ENCODE assay signal across 39 cellular contexts in genomic region chr19:28331596-28331995, GRCh38.
"Had no signal": no experiment of that assay in that cellular context is flagged by ENCODE, and none has a peak within 500 bp of the region (broad histone marks: within the 10 kb centered on the region; RNA-seq: fewer than 3 reads in every experiment).

No MANE protein-coding gene starts in this region.

- H3K4me1 Mint-ChIP-seq: activated naive CD4-positive, alpha-beta T cell treated with anti-CD3 and anti-CD28 coated beads, Interleukin-2, amount 10 ng/mL, durations not matched to agents 7 days and 5 days; activated naive CD4-positive, alpha-beta T cell treated with anti-CD3 and anti-CD28 coated beads, Interleukin-2, amount 50 U/mL, for 24 hours; activated naive CD8-positive, alpha-beta T cell treated with anti-CD3 and anti-CD28 coated beads for 36 hours; activated naive CD8-positive, alpha-beta T cell treated with anti-CD3 and anti-CD28 coated beads, Interleukin-2, amount 10 ng/mL, durations not matched to agents 7 days and 5 days; activated naive CD8-positive, alpha-beta T cell treated with anti-CD3 and anti-CD28 coated beads, Interleukin-2, amount 50 U/mL, for 24 hours; activated T-helper 17 cell treated with anti-CD3 and anti-CD28 coated beads, Interleukin-2, amount 50 U/mL, for 72 hours; brain; central memory CD8-positive, alpha-beta T cell had no signal

- H3K27me3 ChIP-seq: adrenal gland, ascending aorta, body of pancreas, brain microvascular endothelial cell, breast epithelium had no signal

- ATAC-seq: activated naive CD4-positive, alpha-beta T cell treated with anti-CD3 and anti-CD28 coated beads, Interleukin-2, amount 50 U/mL, for 72 hours; activated naive CD8-positive, alpha-beta T cell treated with anti-CD3 and anti-CD28 coated beads, Interleukin-2, amount 50 U/mL, for 24 hours; activated T-cell treated with anti-CD3 and anti-CD28 coated beads, Interleukin-2, amount 50 U/mL, for 4 hours; activated T-cell treated with anti-CD3 and anti-CD28 coated beads, Interleukin-2, amount 50 U/mL, for 72 hours; activated T-helper 17 cell treated with anti-CD3 and anti-CD28 coated beads, Interleukin-2, amount 50 U/mL, for 72 hours; body of pancreas had no signal

- H3K9me3 Mint-ChIP-seq: activated naive CD4-positive, alpha-beta T cell treated with anti-CD3 and anti-CD28 coated beads, Interleukin-2, amount 50 U/mL, for 24 hours; activated naive CD8-positive, alpha-beta T cell treated with anti-CD3 and anti-CD28 coated beads for 36 hours; activated naive CD8-positive, alpha-beta T cell treated with anti-CD3 and anti-CD28 coated beads, Interleukin-2, amount 10 ng/mL, durations not matched to agents 7 days and 5 days; central memory CD8-positive, alpha-beta T cell had no signal

- H3K27ac ChIP-seq: adrenal gland, ascending aorta, body of pancreas, brain microvascular endothelial cell, breast epithelium, cardiac muscle cell had no signal

- DNase-seq: activated effector memory CD4-positive, alpha-beta T cell treated with anti-CD3 and anti-CD28 coated beads, Interleukin-2, amount 50 U/mL, for 16 hours; activated effector memory CD4-positive, alpha-beta T cell treated with Interleukin-2 at 50 U/mL for 16 hours; activated gamma-delta T cell; activated gamma-delta T cell treated with Interleukin-2 at 50 U/mL for 16 hours; activated naive CD4-positive, alpha-beta T cell; activated naive CD4-positive, alpha-beta T cell treated with anti-CD3 and anti-CD28 coated beads for 36 hours; activated naive CD4-positive, alpha-beta T cell treated with anti-CD3 and anti-CD28 coated beads, Interleukin-2, amount 10 ng/mL, durations not matched to agents 7 days and 5 days; activated naive CD4-positive, alpha-beta T cell treated with anti-CD3 and anti-CD28 coated beads, Interleukin-2, amount 50 U/mL, for 16 hours; activated naive CD4-positive, alpha-beta T cell treated with Interleukin-2 at 50 U/mL for 16 hours; activated naive CD8-positive, alpha-beta T cell treated with anti-CD3 and anti-CD28 coated beads for 36 hours; activated naive CD8-positive, alpha-beta T cell treated with anti-CD3 and anti-CD28 coated beads, Interleukin-2, amount 10 ng/mL, durations not matched to agents 7 days and 5 days; activated naive CD8-positive, alpha-beta T cell treated with anti-CD3 and anti-CD28 coated beads, Interleukin-2, amount 50 U/mL, for 24 hours; activated T-cell treated with anti-CD3 and anti-CD28 coated beads, Interleukin-2, amount 50 U/mL, for 1 hour; activated T-cell treated with anti-CD3 and anti-CD28 coated beads, Interleukin-2, amount 50 U/mL, for 24 hours; activated T-cell treated with anti-CD3 and anti-CD28 coated beads, Interleukin-2, amount 50 U/mL, for 4 hours; activated T-cell treated with anti-CD3 and anti-CD28 coated beads, Interleukin-2, amount 50 U/mL, for 48 hours; activated T-cell treated with anti-CD3 and anti-CD28 coated beads, Interleukin-2, amount 50 U/mL, for 72 hours; adrenal gland; amniotic stem cell; amygdala; anterior cingulate cortex; aorta; body of pancreas; brain microvascular endothelial cell; caudate nucleus; central memory CD4-positive, alpha-beta T cell; cerebellar nuclear complex had no signal

- H3K4me1 ChIP-seq: adrenal gland, ascending aorta, body of pancreas, breast epithelium had no signal

- H3K36me3 Mint-ChIP-seq: activated naive CD4-positive, alpha-beta T cell treated with anti-CD3 and anti-CD28 coated beads, Interleukin-2, amount 10 ng/mL, durations not matched to agents 7 days and 5 days; activated naive CD4-positive, alpha-beta T cell treated with anti-CD3 and anti-CD28 coated beads, Interleukin-2, amount 50 U/mL, for 24 hours; activated naive CD4-positive, alpha-beta T cell treated with anti-CD3 and anti-CD28 coated beads, Interleukin-2, amount 50 U/mL, for 72 hours; activated naive CD8-positive, alpha-beta T cell treated with anti-CD3 and anti-CD28 coated beads for 36 hours; activated naive CD8-positive, alpha-beta T cell treated with anti-CD3 and anti-CD28 coated beads, Interleukin-2, amount 10 ng/mL, durations not matched to agents 7 days and 5 days; brain had no signal

- H3K27ac Mint-ChIP-seq: activated naive CD4-positive, alpha-beta T cell treated with anti-CD3 and anti-CD28 coated beads for 36 hours; activated naive CD4-positive, alpha-beta T cell treated with anti-CD3 and anti-CD28 coated beads, Interleukin-2, amount 10 ng/mL, durations not matched to agents 7 days and 5 days; activated naive CD4-positive, alpha-beta T cell treated with anti-CD3 and anti-CD28 coated beads, Interleukin-2, amount 50 U/mL, for 24 hours; activated naive CD4-positive, alpha-beta T cell treated with anti-CD3 and anti-CD28 coated beads, Interleukin-2, amount 50 U/mL, for 72 hours; activated naive CD8-positive, alpha-beta T cell; activated naive CD8-positive, alpha-beta T cell treated with anti-CD3 and anti-CD28 coated beads for 36 hours; activated naive CD8-positive, alpha-beta T cell treated with anti-CD3 and anti-CD28 coated beads, Interleukin-2, amount 10 ng/mL, durations not matched to agents 7 days and 5 days; activated naive CD8-positive, alpha-beta T cell treated with anti-CD3 and anti-CD28 coated beads, Interleukin-2, amount 50 U/mL, for 24 hours; activated T-cell treated with anti-CD3 and anti-CD28 coated beads, Interleukin-2, amount 50 U/mL, for 24 hours; activated T-cell treated with anti-CD3 and anti-CD28 coated beads, Interleukin-2, amount 50 U/mL, for 72 hours; activated T-helper 1 cell treated with anti-CD3 and anti-CD28 coated beads, Interleukin-12 subunit alpha, Interleukin-12 subunit beta, Interleukin-2, Interleukin-4 antibody, amounts not matched to agents 30 ng/mL and 10 ng/mL and 1 ng/mL, durations not matched to agents 14 hours and 24 hours and 36 hours; activated T-helper 17 cell treated with anti-CD3 and anti-CD28 coated beads, Interleukin-2, amount 50 U/mL, for 72 hours; activated T-helper 2 cell treated with anti-CD3 and anti-CD28 coated beads, Interferon-gamma antibody, Interleukin-2, Interleukin-4, amounts not matched to agents 10 μg/mL and 5 μg/mL and 100 μg/mL, durations not matched to agents 14 hours and 24 hours and 36 hours; brain had no signal

- H3K9me3 ChIP-seq: adrenal gland, ascending aorta, body of pancreas, breast epithelium had no signal

- H3K36me3 ChIP-seq: adrenal gland, ascending aorta, brain microvascular endothelial cell, breast epithelium, cardiac muscle cell had no signal

- H3K27me3 Mint-ChIP-seq: activated naive CD4-positive, alpha-beta T cell treated with anti-CD3 and anti-CD28 coated beads, Interleukin-2, amount 10 ng/mL, durations not matched to agents 7 days and 5 days; activated naive CD4-positive, alpha-beta T cell treated with anti-CD3 and anti-CD28 coated beads, Interleukin-2, amount 50 U/mL, for 24 hours; activated naive CD8-positive, alpha-beta T cell; activated naive CD8-positive, alpha-beta T cell treated with anti-CD3 and anti-CD28 coated beads for 36 hours; activated naive CD8-positive, alpha-beta T cell treated with anti-CD3 and anti-CD28 coated beads, Interleukin-2, amount 10 ng/mL, durations not matched to agents 7 days and 5 days; activated naive CD8-positive, alpha-beta T cell treated with anti-CD3 and anti-CD28 coated beads, Interleukin-2, amount 50 U/mL, for 24 hours; activated T-cell treated with anti-CD3 and anti-CD28 coated beads, Interleukin-2, amount 50 U/mL, for 24 hours; activated T-helper 17 cell treated with anti-CD3 and anti-CD28 coated beads, Interleukin-2, amount 50 U/mL, for 72 hours; central memory CD8-positive, alpha-beta T cell had no signal

- H3K4me3 Mint-ChIP-seq: activated naive CD4-positive, alpha-beta T cell treated with anti-CD3 and anti-CD28 coated beads for 36 hours; activated naive CD4-positive, alpha-beta T cell treated with anti-CD3 and anti-CD28 coated beads, Interleukin-2, amount 10 ng/mL, durations not matched to agents 7 days and 5 days; activated naive CD4-positive, alpha-beta T cell treated with anti-CD3 and anti-CD28 coated beads, Interleukin-2, amount 50 U/mL, for 24 hours; activated naive CD8-positive, alpha-beta T cell; activated naive CD8-positive, alpha-beta T cell treated with anti-CD3 and anti-CD28 coated beads for 36 hours; activated naive CD8-positive, alpha-beta T cell treated with anti-CD3 and anti-CD28 coated beads, Interleukin-2, amount 10 ng/mL, durations not matched to agents 7 days and 5 days; activated naive CD8-positive, alpha-beta T cell treated with anti-CD3 and anti-CD28 coated beads, Interleukin-2, amount 50 U/mL, for 24 hours; activated T-cell treated with anti-CD3 and anti-CD28 coated beads, Interleukin-2, amount 50 U/mL, for 24 hours; activated T-cell treated with anti-CD3 and anti-CD28 coated beads, Interleukin-2, amount 50 U/mL, for 4 hours; activated T-cell treated with anti-CD3 and anti-CD28 coated beads, Interleukin-2, amount 50 U/mL, for 72 hours; activated T-helper 1 cell treated with anti-CD3 and anti-CD28 coated beads, Interleukin-12 subunit alpha, Interleukin-12 subunit beta, Interleukin-2, Interleukin-4 antibody, amounts not matched to agents 30 ng/mL and 10 ng/mL and 1 ng/mL, durations not matched to agents 14 hours and 24 hours and 36 hours; activated T-helper 17 cell treated with anti-CD3 and anti-CD28 coated beads, Interleukin-2, amount 50 U/mL, for 72 hours; brain; central memory CD8-positive, alpha-beta T cell had no signal

- H3K4me3 ChIP-seq: adrenal gland, ascending aorta, body of pancreas, breast epithelium, cardiac muscle cell had no signal

- FAIRE-seq: bronchial epithelial cell had no signal
